8 cellular contexts compared by ENCODE assay signal in the genomic region with DNA sequence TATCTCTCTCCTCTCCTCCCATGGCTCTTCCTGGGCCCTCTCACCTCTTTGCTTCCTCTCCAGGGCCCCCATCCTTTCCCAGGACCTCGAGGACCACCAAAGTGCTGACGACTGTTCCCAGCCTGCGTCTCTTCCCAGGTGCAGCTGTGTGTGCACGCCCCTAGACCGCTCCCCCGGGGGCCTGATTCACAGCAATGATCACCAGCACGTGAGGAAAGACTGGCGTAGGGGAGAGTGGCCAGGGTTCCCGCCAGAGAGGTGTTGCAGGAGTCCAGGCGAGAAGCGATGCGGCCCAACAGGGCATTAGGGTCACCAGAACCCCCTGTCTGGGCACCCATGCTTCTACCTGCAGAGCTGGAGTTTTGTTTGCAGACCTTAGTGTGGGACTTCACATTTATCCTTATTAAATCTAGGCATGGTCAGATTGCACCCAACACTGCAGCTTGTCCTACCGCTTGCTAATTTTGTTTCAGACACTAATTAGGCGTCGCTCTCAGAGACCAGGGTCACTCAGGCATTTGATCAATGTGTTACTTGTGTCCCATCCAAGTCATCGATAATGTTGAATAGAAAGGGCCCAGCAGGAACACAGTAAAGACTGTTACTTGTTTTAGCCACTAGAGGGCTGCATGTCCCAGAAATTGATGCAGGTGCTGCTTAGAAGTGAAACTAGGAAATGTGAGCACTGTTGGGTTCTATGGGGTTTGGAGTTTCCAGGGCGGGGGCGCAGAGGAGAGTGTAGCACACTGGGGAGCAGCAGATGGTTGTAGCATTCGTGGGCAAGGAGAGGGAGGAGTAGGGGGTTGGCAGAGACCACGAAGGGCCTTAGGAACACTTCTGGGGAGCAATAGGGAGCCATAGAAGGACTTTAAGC. TPM values are rescaled to one million over a fixed set of nuclear protein-coding genes. Genes with fewer than 3 reads are reported as not detected.
DNase-seq lines count a peak whose midpoint lies in the region; ATAC-seq and TF ChIP-seq lines count a peak whose summit lies in the region.

No MANE protein-coding gene starts in this region.

- H3K27ac ChIP-seq in Panc1 (ENCODE audit: low read length) (peak overlapping the region; percentile 17; the same call in 1 of the 2 replicates), subcutaneous abdominal adipose tissue (ENCODE audit: low read depth, low read length) (peak overlapping the region; percentile 10)

- in situ Hi-C loops in Panc1 (cut with HindIII; ENCODE audit: low pct_unique_long_range_greater_than_20kb, low sequenced_read_pairs) = no loop called here

- H3K27me3 ChIP-seq in Panc1 (ENCODE audit: control insufficient read depth, insufficient read depth, low read length) (no peaks in the 10 kb centered on the region), subcutaneous abdominal adipose tissue (ENCODE audit: control insufficient read depth in 5 of 5, insufficient read depth in 4 of 5, low read length in 5 of 5) (no peaks in the 10 kb centered on the region)

- H3K9ac ChIP-seq in subcutaneous abdominal adipose tissue (ENCODE audit: low read length in 5 of 5) = no peak overlapping the region

- ATAC-seq in GM19467 (IDR thresholded peaks at IDR 0.05; ENCODE audit: unreplicated experiment) (peak; percentile 84), Panc1 (peak; percentile 94)

- H3K36me3 Mint-ChIP-seq in Calu3 (ENCODE audit: insufficient read depth, unreplicated experiment) (no peaks in the 10 kb centered on the region), neural crest cell (ENCODE audit: low read depth) (no peaks in the 10 kb centered on the region)
- H3K36me3 Mint-ChIP-seq in activated T-cell treated with anti-CD3 and anti-CD28 coated beads, Interleukin-2, amount 50 U/mL, for 24 hours (ENCODE audit: low read depth) = no peaks in the 10 kb centered on the region

- no peaks in the 10 kb centered on the region for H3K36me3 ChIP-seq in Panc1 (ENCODE audit: control insufficient read depth, insufficient read depth, low read length)
- peaks cover 0 to 2% (median 0%) of the 10 kb centered on the region in 5 donors for H3K36me3 ChIP-seq in subcutaneous abdominal adipose tissue (ENCODE audit: control insufficient read depth in 5 of 5, insufficient read depth in 5 of 5, low read length in 5 of 5)

- H3K27me3 Mint-ChIP-seq in Calu3 (ENCODE audit: unreplicated experiment) (no peaks in the 10 kb centered on the region), neural crest cell (ENCODE audit: low read depth) (no peaks in the 10 kb centered on the region)
- no peaks in the 10 kb centered on the region for H3K27me3 Mint-ChIP-seq in activated T-cell treated with anti-CD3 and anti-CD28 coated beads, Interleukin-2, amount 50 U/mL, for 24 hours

- POLR2A ChIA-PET in Panc1 (lab: Charles Lee) = no interaction called here

- BruUV-seq in Calu3 (replicated peaks; lab: Mats Ljungman, UMichigan) (no TSS peak), Panc1 (replicated peaks; lab: Mats Ljungman, UMichigan) (no TSS peak)

- H3K4me1 Mint-ChIP-seq in Calu3 (ENCODE audit: low read depth, unreplicated experiment) = peaks cover 43% of the 10 kb centered on the region
- H3K4me1 Mint-ChIP-seq in activated T-cell treated with anti-CD3 and anti-CD28 coated beads, Interleukin-2, amount 50 U/mL, for 24 hours (ENCODE audit: low read depth) = peaks cover 12% of the 10 kb centered on the region
- peaks cover 50% of the 10 kb centered on the region for H3K4me1 Mint-ChIP-seq in neural crest cell

- H3K9me3 ChIP-seq in Panc1 (ENCODE audit: control insufficient read depth, insufficient read depth, low read depth, low read length) (no peaks in the 10 kb centered on the region), subcutaneous abdominal adipose tissue (ENCODE audit: control insufficient read depth in 5 of 5, low read length in 5 of 5) (no peaks in the 10 kb centered on the region)

- H3K27ac Mint-ChIP-seq in Calu3 (ENCODE audit: unreplicated experiment) (peak overlapping the region; percentile 64), neural crest cell (ENCODE audit: unreplicated experiment) (peak overlapping the region; percentile 3)
- peak overlapping the region; percentile 89 for H3K27ac Mint-ChIP-seq in activated T-cell treated with anti-CD3 and anti-CD28 coated beads, Interleukin-2, amount 50 U/mL, for 24 hours

- H3K9me3 Mint-ChIP-seq in Calu3 (ENCODE audit: low read depth, unreplicated experiment) (no peaks in the 10 kb centered on the region), neural crest cell (no peaks in the 10 kb centered on the region)
- H3K9me3 Mint-ChIP-seq in activated T-cell treated with anti-CD3 and anti-CD28 coated beads, Interleukin-2, amount 50 U/mL, for 24 hours = no peaks in the 10 kb centered on the region

- H3K4me3 ChIP-seq in Panc1 (ENCODE audit: low read depth in 2 of 2, low read length in 2 of 2) (peak overlapping the region; percentile 8 to 27; a peak in 3 of 4 replicates), subcutaneous abdominal adipose tissue (ENCODE audit: low read depth in 1 of 5, low read length in 5 of 5) (peak overlapping the region; percentile 46 to 66 (median 59))

- DNase-seq in Calu3 = peak; percentile 41
- peak; percentile 4 for DNase-seq in HPDE6-E6E7 (ENCODE audit: extremely low spot score)
- DNase-seq in Panc1 (ENCODE audit: low read depth, low spot score) = peak; percentile 36
- peak; percentile 69 for DNase-seq in activated T-cell treated with anti-CD3 and anti-CD28 coated beads, Interleukin-2, amount 50 U/mL, for 24 hours
- peak; percentile 62 for DNase-seq in fibroblast of gingiva (ENCODE audit: low read depth)
- DNase-seq in neural crest cell (ENCODE audit: low read depth, low spot score) = peak; percentile 28

- TF ChIP-seq CTCF in Calu3 (IDR thresholded peaks at IDR 0.05; ENCODE audit: unreplicated experiment) = peak; percentile 45
- TF ChIP-seq CTCF in Panc1 (IDR thresholded peaks at IDR 0.05) = peak; percentile 85
- TF ChIP-seq CTCF in neural crest cell (conservative IDR thresholded peaks at IDR 0.05) = peak; percentile 92

- H3K4me3 Mint-ChIP-seq in Calu3 (ENCODE audit: low read depth, unreplicated experiment) = no peak overlapping the region
- H3K4me3 Mint-ChIP-seq in activated T-cell treated with anti-CD3 and anti-CD28 coated beads, Interleukin-2, amount 50 U/mL, for 24 hours = peak overlapping the region; percentile 65
- H3K4me3 Mint-ChIP-seq in neural crest cell = peak overlapping the region; percentile 16

- no peaks in the 10 kb centered on the region for H3K4me1 ChIP-seq in Panc1 (ENCODE audit: control insufficient read depth, insufficient read depth, low read length)
- peaks cover 6 to 52% (median 43%) of the 10 kb centered on the region in 5 donors for H3K4me1 ChIP-seq in subcutaneous abdominal adipose tissue (ENCODE audit: control insufficient read depth in 5 of 5, insufficient read depth in 5 of 5, low read length in 5 of 5)

- CTCF ChIA-PET in Calu3 (lab: Charles Lee) (interaction anchor here (0.7 kb wide), 1 partner anchor 306 kb away, joined by 5 read pairs; no protein-coding TSS in a partner anchor), Panc1 (lab: Charles Lee) (no interaction called here)

- intact Hi-C loops in Calu3 (cut with micrococcal nuclease; ENCODE audit: unreplicated experiment) = loop anchor here (1.0 to 2.0 kb wide), 3 partner anchors 136 to 306 kb away; partner anchors contain the start of gene PHF11
- intact Hi-C loops in Panc1 (cut with micrococcal nuclease; ENCODE audit: unreplicated experiment) = loop anchor here (1.0 to 5.0 kb wide), 2 partner anchors 136 to 306 kb away; no protein-coding TSS in a partner anchor

RNA-seq across cellular contexts. Expression of gene CDADC1, which starts 53.2 kb away (rescaled TPM):
- total RNA-seq in Calu3 (2022) (6.4 and 7.8 TPM in 2 replicates), Panc1 (2021; ENCODE audit: unreplicated experiment) (11.8 TPM), neural crest cell (13.9 and 15.6 TPM in 2 replicates)
- 6.8 TPM for polyA plus RNA-seq in Panc1 (2012; ENCODE audit: insufficient read length)

Comparison
In these comparisons a context has a peak if more than half of its experiments do, and no peak if none do; other contexts are left out.
1. Peak in every context shown above with its lines: DNase-seq, ATAC-seq, H3K4me3 ChIP-seq and H3K27ac ChIP-seq.
2. DNase-seq: peak in every context shown above with its lines; median percentile 69 in activated T-cell treated with anti-CD3 and anti-CD28 coated beads, Interleukin-2, amount 50 U/mL, for 24 hours; 62 in fibroblast of gingiva; 41 in Calu3; 36 in Panc1; 28 in neural crest cell; 4 in HPDE6-E6E7.
3. H3K27ac Mint-ChIP-seq: peak in every context shown above with its lines; median percentile 89 in activated T-cell treated with anti-CD3 and anti-CD28 coated beads, Interleukin-2, amount 50 U/mL, for 24 hours; 64 in Calu3; 3 in neural crest cell.